Comparison of ENCODE assay signal across 10 cellular contexts in genomic region chr5:6449465-6450158, GRCh38. TPM values are rescaled to one million over a fixed set of nuclear protein-coding genes. Genes with fewer than 3 reads are reported as not detected.
A peak's percentile ranks its signal among the peaks of the same experiment; 100 is the strongest.
DNase-seq lines count a peak whose midpoint lies in the region; ATAC-seq and TF ChIP-seq lines count a peak whose summit lies in the region.
"Had no signal": no experiment of that assay in that cellular context is flagged by ENCODE, and none has a peak within 500 bp of the region (broad histone marks: within the 10 kb centered on the region; RNA-seq: fewer than 3 reads in every experiment).

No MANE protein-coding gene starts in this region.

- TF ChIP-seq CTCF in coronary artery (IDR thresholded peaks at IDR 0.05) (no peak), neural crest cell (conservative IDR thresholded peaks at IDR 0.05) (no peak)

- H3K27ac Mint-ChIP-seq in CD4-positive, alpha-beta memory T cell = peak overlapping the region in 1 of 7 donors; percentile 13
- H3K27ac Mint-ChIP-seq in neural crest cell (ENCODE audit: unreplicated experiment) = no peak overlapping the region

- H3K36me3 ChIP-seq in CD4-positive, alpha-beta memory T cell (ENCODE audit: insufficient read depth, low read length) = no peaks in the 10 kb centered on the region
- H3K36me3 ChIP-seq in HUES64 (ENCODE audit: insufficient read depth, low read length) = no peaks in the 10 kb centered on the region

- H3K4me3 ChIP-seq in CD4-positive, alpha-beta memory T cell (ENCODE audit: low read length in 2 of 2) = no peak overlapping the region
- peak overlapping the region; percentile 69 for H3K4me3 ChIP-seq in HUES64 (ENCODE audit: low read length)
- H3K4me3 ChIP-seq in coronary artery = peak overlapping the region; percentile 71
- H3K4me3 ChIP-seq: PC-9 had no signal

- no peaks in the 10 kb centered on the region for H3K9me3 ChIP-seq in CD4-positive, alpha-beta memory T cell (ENCODE audit: control insufficient read depth in 1 of 2, low read length in 2 of 2)
- no peaks in the 10 kb centered on the region for H3K9me3 ChIP-seq in HUES64 (ENCODE audit: insufficient read depth, low read depth, low read length)

- POLR2A ChIA-PET in CD4-positive, alpha-beta memory T cell (lab: Charles Lee; ENCODE audit: partially characterized antibody) = no interaction called here

- intact Hi-C loops in CD4-positive, alpha-beta memory T cell (cut with micrococcal nuclease) = no loop called here
- intact Hi-C loops in head of caudate nucleus (cut with DNase I) = no loop called here

- WGBS in HUES64 = 29% methylated on average over 15 of the region's 15 CpGs

- H3K4me3 Mint-ChIP-seq in CD4-positive, alpha-beta memory T cell = peak overlapping the region; percentile 70 to 90 (median 84)
- H3K4me3 Mint-ChIP-seq in neural crest cell = peak overlapping the region; percentile 87

- no peak for DNase-seq in CD4-positive, alpha-beta memory T cell
- peak; percentile 31 for DNase-seq in coronary artery (ENCODE audit: low spot score)
- DNase-seq in neural crest cell (ENCODE audit: low read depth, low spot score) = no peak
- DNase-seq in retina = no peak
- DNase-seq in head of caudate nucleus = no peak
- DNase-seq: PC-9 had no signal

- H3K4me1 Mint-ChIP-seq in CD4-positive, alpha-beta memory T cell = peaks cover 8 to 22% (median 8%) of the 10 kb centered on the region in 4 donors
- peaks cover 11% of the 10 kb centered on the region for H3K4me1 Mint-ChIP-seq in neural crest cell

- no peak overlapping the region for H3K9ac ChIP-seq in HUES64 (ENCODE audit: low read depth, low read length)

- no peaks in the 10 kb centered on the region for H3K36me3 Mint-ChIP-seq in CD4-positive, alpha-beta memory T cell
- H3K36me3 Mint-ChIP-seq in neural crest cell (ENCODE audit: low read depth) = no peaks in the 10 kb centered on the region

- peaks cover 33 to 44% of the 10 kb centered on the region in 2 donors for H3K27me3 Mint-ChIP-seq in CD4-positive, alpha-beta memory T cell
- peaks cover 71% of the 10 kb centered on the region for H3K27me3 Mint-ChIP-seq in neural crest cell (ENCODE audit: low read depth)

- no peak overlapping the region for H3K27ac ChIP-seq in CD4-positive, alpha-beta memory T cell (ENCODE audit: low read depth, low read length)
- H3K27ac ChIP-seq in HUES64 (ENCODE audit: low read depth, low read length) (no peak overlapping the region), coronary artery (no peak overlapping the region)
- H3K27ac ChIP-seq: HL-60, PC-9 had no signal

- H3K9me3 Mint-ChIP-seq in CD4-positive, alpha-beta memory T cell = peaks cover 0 to 6% (median under 1%) of the 10 kb centered on the region in 8 donors
- H3K9me3 Mint-ChIP-seq in neural crest cell = no peaks in the 10 kb centered on the region

- CTCF ChIA-PET in CD4-positive, alpha-beta memory T cell (lab: Charles Lee; ENCODE audit: partially characterized antibody) = no interaction called here

- H3K27me3 ChIP-seq in CD4-positive, alpha-beta memory T cell (ENCODE audit: insufficient read depth, low read length) = peaks cover 30% of the 10 kb centered on the region
- peaks cover 86% of the 10 kb centered on the region for H3K27me3 ChIP-seq in HUES64 (ENCODE audit: insufficient read depth, low read length)

- H3K4me1 ChIP-seq in CD4-positive, alpha-beta memory T cell (ENCODE audit: insufficient read depth, low read length) = peaks cover 5% of the 10 kb centered on the region
- peaks cover 13% of the 10 kb centered on the region; the same call in 1 of the 2 replicates for H3K4me1 ChIP-seq in HUES64 (ENCODE audit: insufficient read depth, low read length)

- ATAC-seq in GM18505 (IDR thresholded peaks at IDR 0.05; ENCODE audit: unreplicated experiment) (no peak), GM21723 (IDR thresholded peaks at IDR 0.05; ENCODE audit: unreplicated experiment) (no peak)

- TF ChIP-seq POLR2A in GM18505 (IDR thresholded peaks at IDR 0.05; ENCODE audit: borderline replicate concordance, extremely low read depth, insufficient read depth, insufficient read length) = no peak

RNA-seq across cellular contexts. Expression of gene UBE2QL1, which starts 1.0 kb away (rescaled TPM):
- total RNA-seq in CD4-positive, alpha-beta memory T cell = not detected
- not detected for polyA plus RNA-seq in CD4-positive, alpha-beta memory T cell
- polyA plus RNA-seq in HUES64 (2013, experiment 1 of 2) = 0.40 TPM
- 0.82 TPM for polyA plus RNA-seq in HUES64 (2013, experiment 2 of 2)
- 2.7 TPM in 2 replicates for total RNA-seq in neural crest cell
- total RNA-seq: PC-9 had no signal

Comparison
In these comparisons a context has a peak if more than half of its experiments do, and no peak if none do; other contexts are left out.
1. H3K4me3 ChIP-seq: peak in HUES64 (single experiment) and coronary artery (single experiment); none in CD4-positive, alpha-beta memory T cell (0 of 2).